Comparison of ENCODE assay signal across 13 cellular contexts in the genomic region with DNA sequence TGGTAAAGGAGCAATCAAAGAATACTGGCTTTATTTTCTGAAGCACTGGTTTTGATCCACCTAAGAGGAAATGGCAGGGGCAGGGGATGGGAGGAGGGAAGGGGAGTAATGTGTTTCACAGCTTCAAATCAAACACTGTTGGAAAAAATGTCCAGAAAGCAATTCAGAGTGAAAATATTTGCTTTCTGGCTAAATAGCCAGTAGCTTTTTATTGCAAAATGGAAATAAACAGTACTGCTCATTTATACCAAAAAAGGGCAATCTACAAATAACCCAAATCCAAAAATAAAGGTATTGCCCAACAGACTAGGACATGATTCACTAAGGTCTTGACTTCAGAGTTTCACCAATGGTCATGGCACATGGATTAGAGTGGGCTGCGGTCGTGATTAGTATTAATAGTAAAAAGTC.
DNase-seq lines count a peak whose midpoint lies in the region; ATAC-seq and TF ChIP-seq lines count a peak whose summit lies in the region.
"Had no signal": no experiment of that assay in that cellular context is flagged by ENCODE, and none has a peak within 500 bp of the region (broad histone marks: within the 10 kb centered on the region; RNA-seq: fewer than 3 reads in every experiment).

No MANE protein-coding gene starts in this region.

- H3K9me3 Mint-ChIP-seq in effector memory CD8-positive, alpha-beta T cell, result no peaks in the 10 kb centered on the region
- H3K9me3 Mint-ChIP-seq: activated naive CD8-positive, alpha-beta T cell treated with anti-CD3 and anti-CD28 coated beads, Interleukin-2, amount 10 ng/mL, durations not matched to agents 7 days and 5 days had no signal

- TF ChIP-seq POLR2A in transverse colon (IDR thresholded peaks at IDR 0.05), result no peak

- no peak for TF ChIP-seq EP300 in transverse colon (IDR thresholded peaks at IDR 0.05; ENCODE audit: low read depth)

- in situ Hi-C loops in brain microvascular endothelial cell (cut with HindIII; ENCODE audit: low pct_ligation_motif_present, low sequenced_read_pairs), result no loop called here
- in situ Hi-C loops in transverse colon (cut with MboI; ENCODE audit: low pct_ligation_motif_present in 1 of 4, low pct_unique_long_range_greater_than_20kb in 1 of 4, low sequenced_read_pairs in 3 of 4), result loop anchor here in 2 of 4 donors (10.0 to 25.0 kb wide), 2 partner anchors 273 to 489 kb away; no protein-coding TSS in a partner anchor

- H3K27me3 ChIP-seq in brain microvascular endothelial cell (replicated peaks) (no peaks in the 10 kb centered on the region), left lung (peaks cover 0 to 8% of the 10 kb centered on the region in 2 donors), transverse colon (no peaks in the 10 kb centered on the region)

- DNase-seq in LHCN-M2 (ENCODE audit: low read depth), result peak; percentile 90
- no peak for DNase-seq in brain microvascular endothelial cell
- DNase-seq in left lung, result no peak
- DNase-seq in transverse colon, result no peak
- DNase-seq in KG1 (lab: John Stamatoyannopoulos, UW), result no peak
- no peak for DNase-seq in stimulated activated CD4-positive, alpha-beta T cell treated with anti-CD3 and anti-CD28 coated beads, Interleukin-4, amount 100 ng/mL, for 4 hours
- DNase-seq in T-helper 17 cell, result no peak
- no peak for DNase-seq in effector memory CD8-positive, alpha-beta T cell
- DNase-seq: activated naive CD8-positive, alpha-beta T cell treated with anti-CD3 and anti-CD28 coated beads, Interleukin-2, amount 10 ng/mL, durations not matched to agents 7 days and 5 days; effector CD8-positive, alpha-beta T cell; retina; T-helper 2 cell had no signal

- H3K4me3 ChIP-seq in brain microvascular endothelial cell (ENCODE audit: low read depth, low read length) (no peak overlapping the region), left lung (no peak overlapping the region), transverse colon (no peak overlapping the region)

- no peak overlapping the region for H3K27ac Mint-ChIP-seq in T-helper 17 cell
- H3K27ac Mint-ChIP-seq in effector memory CD8-positive, alpha-beta T cell, result no peak overlapping the region
- H3K27ac Mint-ChIP-seq: activated naive CD8-positive, alpha-beta T cell treated with anti-CD3 and anti-CD28 coated beads, Interleukin-2, amount 10 ng/mL, durations not matched to agents 7 days and 5 days had no signal

- peak overlapping the region; percentile 54 for H3K27ac ChIP-seq in brain microvascular endothelial cell
- H3K27ac ChIP-seq in left lung, result no peak overlapping the region
- peak overlapping the region in 3 of 4 donors; percentile 4 to 17 (median 8) for H3K27ac ChIP-seq in transverse colon
- H3K27ac ChIP-seq: KMS-11 had no signal

- H3K4me1 ChIP-seq in left lung, result peaks cover 4 to 5% of the 10 kb centered on the region in 2 donors
- H3K4me1 ChIP-seq in transverse colon, result no peaks in the 10 kb centered on the region

- 80 to 92% methylated on average over 2 of the region's 2 CpGs for WGBS in transverse colon (ENCODE audit: low coverage in 1 of 2), 2 donors

- H3K9me3 ChIP-seq in left lung (no peaks in the 10 kb centered on the region), transverse colon (no peaks in the 10 kb centered on the region), T-helper 17 cell (ENCODE audit: control insufficient read depth, low read length, poor library complexity, severe bottlenecking) (no peaks in the 10 kb centered on the region)

- TF ChIP-seq CTCF in brain microvascular endothelial cell (IDR thresholded peaks at IDR 0.05; ENCODE audit: low read depth, low read length, missing control alignments), result no peak
- no peak for TF ChIP-seq CTCF in left lung (IDR thresholded peaks at IDR 0.05)
- TF ChIP-seq CTCF in transverse colon (IDR thresholded peaks at IDR 0.05), result no peak

- no peaks in the 10 kb centered on the region for H3K36me3 Mint-ChIP-seq in T-helper 17 cell (ENCODE audit: low read depth)
- H3K36me3 Mint-ChIP-seq in effector memory CD8-positive, alpha-beta T cell (ENCODE audit: insufficient read depth), result no peaks in the 10 kb centered on the region
- H3K36me3 Mint-ChIP-seq: activated naive CD8-positive, alpha-beta T cell treated with anti-CD3 and anti-CD28 coated beads, Interleukin-2, amount 10 ng/mL, durations not matched to agents 7 days and 5 days had no signal

- H3K36me3 ChIP-seq in brain microvascular endothelial cell (replicated peaks) (no peaks in the 10 kb centered on the region), left lung (no peaks in the 10 kb centered on the region), transverse colon (no peaks in the 10 kb centered on the region)

- peaks cover 55% of the 10 kb centered on the region for H3K27me3 Mint-ChIP-seq in T-helper 17 cell
- peaks cover 40 to 79% of the 10 kb centered on the region in 2 donors for H3K27me3 Mint-ChIP-seq in effector memory CD8-positive, alpha-beta T cell

- intact Hi-C loops in left lung (cut with DNase I) (no loop called here), transverse colon (cut with DNase I; ENCODE audit: low total_unique reads) (no loop called here)

- H3K4me1 Mint-ChIP-seq in T-helper 17 cell, result no peaks in the 10 kb centered on the region
- no peaks in the 10 kb centered on the region for H3K4me1 Mint-ChIP-seq in effector memory CD8-positive, alpha-beta T cell (ENCODE audit: low read depth in 2 of 2)
- H3K4me1 Mint-ChIP-seq: activated naive CD8-positive, alpha-beta T cell treated with anti-CD3 and anti-CD28 coated beads, Interleukin-2, amount 10 ng/mL, durations not matched to agents 7 days and 5 days had no signal

- H3K4me3 Mint-ChIP-seq in T-helper 17 cell, result no peak overlapping the region
- no peak overlapping the region for H3K4me3 Mint-ChIP-seq in effector memory CD8-positive, alpha-beta T cell
- H3K4me3 Mint-ChIP-seq: activated naive CD8-positive, alpha-beta T cell treated with anti-CD3 and anti-CD28 coated beads, Interleukin-2, amount 10 ng/mL, durations not matched to agents 7 days and 5 days had no signal

- ATAC-seq in left lung, result peak; percentile 37
- no peak for ATAC-seq in T-helper 17 cell
- ATAC-seq in effector memory CD8-positive, alpha-beta T cell (replicated peaks), result no peak

Comparison
In these comparisons a context has a peak if more than half of its experiments do, and no peak if none do; other contexts are left out.
1. H3K27ac ChIP-seq: peak in brain microvascular endothelial cell (single experiment) and transverse colon (3 of 4); none in left lung (0 of 2).